ENCODE assay signal across 2 cellular contexts in genomic region chr1:20630730-20631129, GRCh38.
A peak's percentile ranks its signal among the peaks of the same experiment; 100 is the strongest.
TF ChIP-seq lines count a peak whose summit lies in the region.

No MANE protein-coding gene starts in this region.

TF ChIP-seq in K562, 482 proteins besides CTCF, POLR2A, EP300 and RAD21 (continues in another document):
- TF ChIP-seq NKRF (IDR thresholded peaks at IDR 0.05; ENCODE audit: borderline replicate concordance) = no peak
- no peak for TF ChIP-seq THRAP3 (IDR thresholded peaks at IDR 0.05; ENCODE audit: borderline replicate concordance)
- TF ChIP-seq MNT (conservative IDR thresholded peaks at IDR 0.05) = peak in 1 of 2 experiments; percentile 52; a peak in 2 of 4 replicates
- no peak for TF ChIP-seq ZSCAN32 (CRISPR knock-in tag; IDR thresholded peaks at IDR 0.05)
- TF ChIP-seq SNRNP70 (optimal IDR thresholded peaks at IDR 0.05; ENCODE audit: low read depth, low read length) = no peak
- 0 out of 2 replicates have a peak, but pooled peaks have one; percentile 29 for TF ChIP-seq ARID1B (IDR thresholded peaks at IDR 0.05)
- TF ChIP-seq ZNF583 (CRISPR knock-in tag; IDR thresholded peaks at IDR 0.05) = no peak
- TF ChIP-seq XRCC3 (IDR thresholded peaks at IDR 0.05) = no peak
- TF ChIP-seq ZC3H4 (CRISPR knock-in tag; IDR thresholded peaks at IDR 0.05; ENCODE audit: borderline replicate concordance) = no peak
- TF ChIP-seq MYBL2 (IDR thresholded peaks at IDR 0.05; ENCODE audit: low read depth) = no peak
- TF ChIP-seq MYBL2 (CRISPR knock-in tag; IDR thresholded peaks at IDR 0.05; ENCODE audit: borderline replicate concordance) = no peak
- no peak for TF ChIP-seq HDAC2 (IDR thresholded peaks at IDR 0.05)
- TF ChIP-seq ATF3 (IDR thresholded peaks at IDR 0.05) = peak; percentile 45; the same call in 1 of the 2 replicates
- TF ChIP-seq ATF3 (CRISPR knock-in tag; conservative IDR thresholded peaks at IDR 0.05) = no peak
- TF ChIP-seq HMGN3 (IDR thresholded peaks at IDR 0.05; ENCODE audit: borderline replicate concordance, extremely low read depth, insufficient read length, low read depth, low read length) = no peak
- no peak for TF ChIP-seq STAT6 (CRISPR knock-in tag; IDR thresholded peaks at IDR 0.05)
- TF ChIP-seq ZNF316 (IDR thresholded peaks at IDR 0.05) = peak; percentile 100
- TF ChIP-seq NFE2 (IDR thresholded peaks at IDR 0.05; ENCODE audit: low read depth) = peak; percentile 76
- TF ChIP-seq ZNF644 (tag; IDR thresholded peaks at IDR 0.05; ENCODE audit: low read depth) = no peak
- no peak for TF ChIP-seq E2F6 (IDR thresholded peaks at IDR 0.05; ENCODE audit: borderline replicate concordance in 1 of 2, extremely low read depth in 1 of 2, insufficient read depth in 1 of 2, insufficient read length in 1 of 2, low read depth in 1 of 2, low read length in 1 of 2, poor library complexity in 1 of 2, severe bottlenecking in 1 of 2)
- peak; percentile 48; the same call in 1 of the 2 replicates for TF ChIP-seq EP400 (IDR thresholded peaks at IDR 0.05)
- no peak for TF ChIP-seq BCOR (IDR thresholded peaks at IDR 0.05)
- TF ChIP-seq SOX6 (IDR thresholded peaks at IDR 0.05) = no peak
- peak; percentile 100 for TF ChIP-seq MAFK (IDR thresholded peaks at IDR 0.05; ENCODE audit: low read length)
- TF ChIP-seq CHCHD3 (CRISPR knock-in tag; IDR thresholded peaks at IDR 0.05) = no peak
- peak; percentile 91 for TF ChIP-seq BACH1 (tag; IDR thresholded peaks at IDR 0.05)
- TF ChIP-seq HDAC3 (IDR thresholded peaks at IDR 0.05; ENCODE audit: borderline replicate concordance, partially characterized antibody) = no peak
- no peak for TF ChIP-seq DDX20 (tag; IDR thresholded peaks at IDR 0.05; ENCODE audit: low read depth)
- no peak for TF ChIP-seq CEBPB (tag; IDR thresholded peaks at IDR 0.05)
- TF ChIP-seq HLTF (IDR thresholded peaks at IDR 0.05) = no peak
- no peak for TF ChIP-seq ZNF239 (CRISPR knock-in tag; IDR thresholded peaks at IDR 0.05)

TF ChIP-seq in SK-N-SH treated with all-trans-retinoic acid at 6 μM for 48 hours, 23 proteins besides CTCF, POLR2A, EP300 and RAD21:
- TF ChIP-seq TCF4 (CRISPR knock-in tag; IDR thresholded peaks at IDR 0.05; ENCODE audit: borderline replicate concordance) (no peak), CSDC2 (CRISPR knock-in tag; IDR thresholded peaks at IDR 0.05) (no peak), ZNF565 (CRISPR knock-in tag; conservative IDR thresholded peaks at IDR 0.05; ENCODE audit: low read depth) (no peak), ISL1 (CRISPR knock-in tag; IDR thresholded peaks at IDR 0.05) (no peak), TSHZ2 (CRISPR knock-in tag; IDR thresholded peaks at IDR 0.05) (no peak), RARB (CRISPR knock-in tag; IDR thresholded peaks at IDR 0.05) (no peak), OSR1 (CRISPR knock-in tag; IDR thresholded peaks at IDR 0.05) (no peak), PATZ1 (CRISPR knock-in tag; IDR thresholded peaks at IDR 0.05; ENCODE audit: borderline replicate concordance) (no peak), BACH2 (CRISPR knock-in tag; IDR thresholded peaks at IDR 0.05; ENCODE audit: borderline replicate concordance) (no peak), ZNF8 (CRISPR knock-in tag; IDR thresholded peaks at IDR 0.05) (no peak), ZFP3 (CRISPR knock-in tag; IDR thresholded peaks at IDR 0.05) (no peak), ZNF70 (CRISPR knock-in tag; IDR thresholded peaks at IDR 0.05) (no peak), CREB5 (CRISPR knock-in tag; IDR thresholded peaks at IDR 0.05; ENCODE audit: low read depth) (no peak), ESRRG (CRISPR knock-in tag; IDR thresholded peaks at IDR 0.05) (no peak)
